22 cellular contexts compared by ENCODE assay signal in genomic region chr7:102460467-102460866, GRCh38. TPM values are rescaled to one million over a fixed set of nuclear protein-coding genes. Genes with fewer than 3 reads are reported as not detected.
DNase-seq lines count a peak whose midpoint lies in the region; ATAC-seq and TF ChIP-seq lines count a peak whose summit lies in the region.
"Had no signal": no experiment of that assay in that cellular context is flagged by ENCODE, and none has a peak within 500 bp of the region (broad histone marks: within the 10 kb centered on the region; RNA-seq: fewer than 3 reads in every experiment).

No MANE protein-coding gene starts in this region.

- no peak for TF ChIP-seq CTCF in activated CD8-positive, alpha-beta T cell treated with anti-CD3 and anti-CD28 coated beads for 36 hours (IDR thresholded peaks at IDR 0.05)
- TF ChIP-seq CTCF in osteoblast (IDR thresholded peaks at IDR 0.05; ENCODE audit: extremely low read depth, low read depth, low read length): no peak
- no peak for TF ChIP-seq CTCF in tibial artery (IDR thresholded peaks at IDR 0.05)

- no peak overlapping the region for H2AFZ ChIP-seq in osteoblast (ENCODE audit: low read length)

- POLR2A ChIA-PET in activated CD8-positive, alpha-beta T cell treated with anti-CD3 and anti-CD28 coated beads, Interleukin-2, amount 10 ng/mL, durations not matched to agents 7 days and 5 days (lab: Charles Lee): interaction anchor here (0.8 kb wide), 1 partner anchor 8 kb away, joined by 3 read pairs; no protein-coding TSS in a partner anchor
- POLR2A ChIA-PET in activated CD8-positive, alpha-beta T cell treated with anti-CD3 and anti-CD28 coated beads for 36 hours (lab: Charles Lee): no interaction called here
- POLR2A ChIA-PET in activated naive CD8-positive, alpha-beta T cell treated with anti-CD3 and anti-CD28 coated beads, Interleukin-2, amount 10 ng/mL, durations not matched to agents 7 days and 5 days (lab: Charles Lee): interaction anchor here (1.2 kb wide), 1 partner anchor 8 kb away, joined by 3 read pairs; no protein-coding TSS in a partner anchor

- no peak overlapping the region for H3K9ac ChIP-seq in BLaER1

- no peaks in the 10 kb centered on the region for H3K27me3 Mint-ChIP-seq in activated CD8-positive, alpha-beta T cell treated with anti-CD3 and anti-CD28 coated beads, Interleukin-2, amount 10 ng/mL, durations not matched to agents 7 days and 5 days (ENCODE audit: low read depth)
- H3K27me3 Mint-ChIP-seq in activated CD8-positive, alpha-beta T cell treated with anti-CD3 and anti-CD28 coated beads for 36 hours: no peaks in the 10 kb centered on the region
- no peaks in the 10 kb centered on the region for H3K27me3 Mint-ChIP-seq in activated naive CD8-positive, alpha-beta T cell treated with anti-CD3 and anti-CD28 coated beads, Interleukin-2, amount 10 ng/mL, durations not matched to agents 7 days and 5 days

- TF ChIP-seq POLR2A in GM18505 (IDR thresholded peaks at IDR 0.05; ENCODE audit: borderline replicate concordance, extremely low read depth, insufficient read depth, insufficient read length): no peak

- H3K27ac Mint-ChIP-seq in activated CD8-positive, alpha-beta T cell treated with anti-CD3 and anti-CD28 coated beads, Interleukin-2, amount 10 ng/mL, durations not matched to agents 7 days and 5 days: peak overlapping the region; percentile 58
- no peak overlapping the region for H3K27ac Mint-ChIP-seq in activated CD8-positive, alpha-beta T cell treated with anti-CD3 and anti-CD28 coated beads for 36 hours
- H3K27ac Mint-ChIP-seq in activated naive CD8-positive, alpha-beta T cell treated with anti-CD3 and anti-CD28 coated beads, Interleukin-2, amount 10 ng/mL, durations not matched to agents 7 days and 5 days: peak overlapping the region; percentile 10
- H3K27ac Mint-ChIP-seq: HFFc6 had no signal

- intact Hi-C loops in activated CD8-positive, alpha-beta T cell treated with anti-CD3 and anti-CD28 coated beads for 36 hours (cut with micrococcal nuclease): loop anchor here (5.0 kb wide), 1 partner anchor 48 kb away; no protein-coding TSS in a partner anchor
- intact Hi-C loops in tibial artery (cut with DNase I; ENCODE audit: low total_unique reads): no loop called here

- H3K79me2 ChIP-seq in osteoblast (ENCODE audit: insufficient read depth, low read length): peaks cover 33% of the 10 kb centered on the region

- H3K4me1 ChIP-seq in BLaER1: peaks cover 46% of the 10 kb centered on the region
- peaks cover 7% of the 10 kb centered on the region for H3K4me1 ChIP-seq in osteoblast (ENCODE audit: insufficient read depth, low read length)
- peaks cover 0 to 22% (median 12%) of the 10 kb centered on the region in 4 donors for H3K4me1 ChIP-seq in tibial artery
- H3K4me1 ChIP-seq: SJCRH30 had no signal

- ATAC-seq in activated CD8-positive, alpha-beta T cell treated with anti-CD3 and anti-CD28 coated beads, Interleukin-2, amount 10 ng/mL, durations not matched to agents 7 days and 5 days: no peak
- ATAC-seq in activated CD8-positive, alpha-beta T cell treated with anti-CD3 and anti-CD28 coated beads for 36 hours: no peak
- no peak for ATAC-seq in activated naive CD8-positive, alpha-beta T cell treated with anti-CD3 and anti-CD28 coated beads, Interleukin-2, amount 10 ng/mL, durations not matched to agents 7 days and 5 days (ENCODE audit: low read depth)
- ATAC-seq in GM18505 (IDR thresholded peaks at IDR 0.05; ENCODE audit: unreplicated experiment): no peak
- ATAC-seq: HepG2, Panc1 had no signal

- peaks cover 12% of the 10 kb centered on the region for H4K20me1 ChIP-seq in BLaER1
- peaks cover 9% of the 10 kb centered on the region for H4K20me1 ChIP-seq in osteoblast (ENCODE audit: insufficient read depth, low read length)

- CTCF ChIA-PET in activated CD8-positive, alpha-beta T cell treated with anti-CD3 and anti-CD28 coated beads, Interleukin-2, amount 10 ng/mL, durations not matched to agents 7 days and 5 days (lab: Charles Lee): no interaction called here
- CTCF ChIA-PET in activated CD8-positive, alpha-beta T cell treated with anti-CD3 and anti-CD28 coated beads for 36 hours (lab: Charles Lee): interaction anchor here (0.8 kb wide), 1 partner anchor 48 kb away, joined by 3 read pairs; no protein-coding TSS in a partner anchor

- H3K9me3 ChIP-seq in BLaER1 (no peaks in the 10 kb centered on the region), osteoblast (ENCODE audit: low read depth, low read length) (no peaks in the 10 kb centered on the region), tibial artery (no peaks in the 10 kb centered on the region)
- H3K9me3 ChIP-seq: SJCRH30 had no signal

- peaks cover 6% of the 10 kb centered on the region for H3K36me3 Mint-ChIP-seq in activated CD8-positive, alpha-beta T cell treated with anti-CD3 and anti-CD28 coated beads, Interleukin-2, amount 10 ng/mL, durations not matched to agents 7 days and 5 days (ENCODE audit: low read depth)
- H3K36me3 Mint-ChIP-seq in activated CD8-positive, alpha-beta T cell treated with anti-CD3 and anti-CD28 coated beads for 36 hours (ENCODE audit: low read depth): peaks cover 4% of the 10 kb centered on the region
- peaks cover 5% of the 10 kb centered on the region for H3K36me3 Mint-ChIP-seq in activated naive CD8-positive, alpha-beta T cell treated with anti-CD3 and anti-CD28 coated beads, Interleukin-2, amount 10 ng/mL, durations not matched to agents 7 days and 5 days

- H3K9me3 Mint-ChIP-seq in activated CD8-positive, alpha-beta T cell treated with anti-CD3 and anti-CD28 coated beads, Interleukin-2, amount 10 ng/mL, durations not matched to agents 7 days and 5 days (ENCODE audit: insufficient read depth): no peaks in the 10 kb centered on the region
- H3K9me3 Mint-ChIP-seq in activated CD8-positive, alpha-beta T cell treated with anti-CD3 and anti-CD28 coated beads for 36 hours: no peaks in the 10 kb centered on the region
- H3K9me3 Mint-ChIP-seq in activated naive CD8-positive, alpha-beta T cell treated with anti-CD3 and anti-CD28 coated beads, Interleukin-2, amount 10 ng/mL, durations not matched to agents 7 days and 5 days: no peaks in the 10 kb centered on the region
- H3K9me3 Mint-ChIP-seq: CD14-positive monocyte, HFFc6 had no signal

- no peak overlapping the region for H3K4me3 Mint-ChIP-seq in activated CD8-positive, alpha-beta T cell treated with anti-CD3 and anti-CD28 coated beads, Interleukin-2, amount 10 ng/mL, durations not matched to agents 7 days and 5 days
- no peak overlapping the region for H3K4me3 Mint-ChIP-seq in activated CD8-positive, alpha-beta T cell treated with anti-CD3 and anti-CD28 coated beads for 36 hours
- no peak overlapping the region for H3K4me3 Mint-ChIP-seq in activated naive CD8-positive, alpha-beta T cell treated with anti-CD3 and anti-CD28 coated beads, Interleukin-2, amount 10 ng/mL, durations not matched to agents 7 days and 5 days
- H3K4me3 Mint-ChIP-seq: CD14-positive monocyte, HFFc6 had no signal

- no peak for DNase-seq in activated CD8-positive, alpha-beta T cell treated with anti-CD3 and anti-CD28 coated beads, Interleukin-2, amount 10 ng/mL, durations not matched to agents 7 days and 5 days
- DNase-seq in activated CD8-positive, alpha-beta T cell treated with anti-CD3 and anti-CD28 coated beads for 36 hours: no peak
- no peak for DNase-seq in activated naive CD8-positive, alpha-beta T cell treated with anti-CD3 and anti-CD28 coated beads, Interleukin-2, amount 10 ng/mL, durations not matched to agents 7 days and 5 days
- DNase-seq in osteoblast (ENCODE audit: insufficient read length, low spot score, missing footprints) (peak; percentile 61), NCI-H2196 (lab: John Stamatoyannopoulos, UW; ENCODE audit: unreplicated experiment) (no peak), tibial artery (no peak)
- DNase-seq: EL, GF-D8, HFFc6, KG1, NCI-H1092 treated with DMSO at 0.1 percent for 48 hours, NCI-H1436 treated with DMSO at 0.1 percent for 48 hours, NCI-H1930, NCI-H2227 treated with DMSO at 0.1 percent for 48 hours, NCI-H510A, SJCRH30 had no signal

- H3K27me3 ChIP-seq in BLaER1: no peaks in the 10 kb centered on the region
- no peaks in the 10 kb centered on the region for H3K27me3 ChIP-seq in osteoblast (ENCODE audit: insufficient read depth, low read length)
- no peaks in the 10 kb centered on the region for H3K27me3 ChIP-seq in tibial artery
- H3K27me3 ChIP-seq: SJCRH30 had no signal

- H3K36me3 ChIP-seq in BLaER1: peaks cover 55% of the 10 kb centered on the region
- H3K36me3 ChIP-seq in osteoblast (ENCODE audit: insufficient read depth, low read length): peaks cover 14% of the 10 kb centered on the region
- H3K36me3 ChIP-seq in tibial artery: peaks cover 34 to 44% (median 37%) of the 10 kb centered on the region in 3 donors

- H3K4me2 ChIP-seq in BLaER1 (no peak overlapping the region), osteoblast (ENCODE audit: insufficient read depth, low read length) (no peak overlapping the region)

- 0 out of 2 replicates have a peak overlapping the region, but pooled peaks have one; percentile 19 for H3K27ac ChIP-seq in BLaER1
- H3K27ac ChIP-seq in osteoblast (ENCODE audit: low read depth, low read length): no peak overlapping the region
- no peak overlapping the region for H3K27ac ChIP-seq in tibial artery
- H3K27ac ChIP-seq: HL-60, SJCRH30 had no signal

- peaks cover 14% of the 10 kb centered on the region for H3K4me1 Mint-ChIP-seq in activated CD8-positive, alpha-beta T cell treated with anti-CD3 and anti-CD28 coated beads, Interleukin-2, amount 10 ng/mL, durations not matched to agents 7 days and 5 days (ENCODE audit: low read depth)
- H3K4me1 Mint-ChIP-seq in activated CD8-positive, alpha-beta T cell treated with anti-CD3 and anti-CD28 coated beads for 36 hours (ENCODE audit: low read depth): peaks cover 17% of the 10 kb centered on the region
- H3K4me1 Mint-ChIP-seq in activated naive CD8-positive, alpha-beta T cell treated with anti-CD3 and anti-CD28 coated beads, Interleukin-2, amount 10 ng/mL, durations not matched to agents 7 days and 5 days: peaks cover 11% of the 10 kb centered on the region

- H3K4me3 ChIP-seq in BLaER1 (no peak overlapping the region), osteoblast (ENCODE audit: insufficient read depth, low read length) (no peak overlapping the region), tibial artery (no peak overlapping the region)
- H3K4me3 ChIP-seq: SJCRH30 had no signal

RNA-seq across cellular contexts. Expression of gene ALKBH4, which starts 4.2 kb away (rescaled TPM):
- total RNA-seq in activated CD8-positive, alpha-beta T cell treated with anti-CD3 and anti-CD28 coated beads, Interleukin-2, amount 10 ng/mL, durations not matched to agents 7 days and 5 days: 10 to 100 TPM; 10.8 to 11.1 TPM
- total RNA-seq in activated CD8-positive, alpha-beta T cell treated with anti-CD3 and anti-CD28 coated beads for 36 hours: 1 to 10 TPM; 6.0 to 6.9 TPM
- total RNA-seq in activated naive CD8-positive, alpha-beta T cell treated with anti-CD3 and anti-CD28 coated beads, Interleukin-2, amount 10 ng/mL, durations not matched to agents 7 days and 5 days: 10 to 100 TPM; 12.5 to 14.0 TPM
- 13.6 and 16.3 TPM in 2 replicates for total RNA-seq in osteoblast

RNA-seq across cellular contexts. Expression of gene LRWD1, which starts 4.3 kb away (rescaled TPM):
- total RNA-seq in activated CD8-positive, alpha-beta T cell treated with anti-CD3 and anti-CD28 coated beads, Interleukin-2, amount 10 ng/mL, durations not matched to agents 7 days and 5 days: 10 to 100 TPM; 16.7 to 21.7 TPM
- 10 to 100 TPM; 12.3 to 12.7 TPM for total RNA-seq in activated CD8-positive, alpha-beta T cell treated with anti-CD3 and anti-CD28 coated beads for 36 hours
- 10 to 100 TPM; 14.7 to 15.8 TPM for total RNA-seq in activated naive CD8-positive, alpha-beta T cell treated with anti-CD3 and anti-CD28 coated beads, Interleukin-2, amount 10 ng/mL, durations not matched to agents 7 days and 5 days
- 20.0 and 24.2 TPM in 2 replicates for total RNA-seq in osteoblast

RNA-seq across cellular contexts. Expression of gene POLR2J, which starts 18.3 kb away (rescaled TPM):
- 10 to 100 TPM; 55.7 to 62.0 TPM for total RNA-seq in activated CD8-positive, alpha-beta T cell treated with anti-CD3 and anti-CD28 coated beads, Interleukin-2, amount 10 ng/mL, durations not matched to agents 7 days and 5 days
- 10 to 100 TPM; 49.1 to 54.7 TPM for total RNA-seq in activated CD8-positive, alpha-beta T cell treated with anti-CD3 and anti-CD28 coated beads for 36 hours
- total RNA-seq in activated naive CD8-positive, alpha-beta T cell treated with anti-CD3 and anti-CD28 coated beads, Interleukin-2, amount 10 ng/mL, durations not matched to agents 7 days and 5 days: 10 to 100 TPM; 48.3 to 53.6 TPM
- 27.1 and 27.9 TPM in 2 replicates for total RNA-seq in osteoblast

RNA-seq across cellular contexts. Expression of gene ORAI2, which starts 27.1 kb away (rescaled TPM):
- 10 to 100 TPM; 72.5 to 72.8 TPM for total RNA-seq in activated CD8-positive, alpha-beta T cell treated with anti-CD3 and anti-CD28 coated beads, Interleukin-2, amount 10 ng/mL, durations not matched to agents 7 days and 5 days
- total RNA-seq in activated CD8-positive, alpha-beta T cell treated with anti-CD3 and anti-CD28 coated beads for 36 hours: 10 to 100 TPM; 29.4 to 35.8 TPM
- 10 to 100 TPM; 51.9 to 58.3 TPM for total RNA-seq in activated naive CD8-positive, alpha-beta T cell treated with anti-CD3 and anti-CD28 coated beads, Interleukin-2, amount 10 ng/mL, durations not matched to agents 7 days and 5 days
- total RNA-seq in osteoblast: 44.2 and 57.5 TPM in 2 replicates

RNA-seq across cellular contexts. Expression of gene RASA4B, which starts 57.1 kb away (rescaled TPM):
- total RNA-seq in activated CD8-positive, alpha-beta T cell treated with anti-CD3 and anti-CD28 coated beads, Interleukin-2, amount 10 ng/mL, durations not matched to agents 7 days and 5 days: 10 to 100 TPM; 18.9 to 21.1 TPM
- 10 to 100 TPM; 26.0 to 31.3 TPM for total RNA-seq in activated CD8-positive, alpha-beta T cell treated with anti-CD3 and anti-CD28 coated beads for 36 hours
- total RNA-seq in activated naive CD8-positive, alpha-beta T cell treated with anti-CD3 and anti-CD28 coated beads, Interleukin-2, amount 10 ng/mL, durations not matched to agents 7 days and 5 days: 10 to 100 TPM; 16.2 to 18.0 TPM
- total RNA-seq in osteoblast: 1.8 and 3.3 TPM in 2 replicates
